13 cellular contexts compared by ENCODE assay signal in genomic region chr5:141874262-141874964, GRCh38. TPM values are rescaled to one million over a fixed set of nuclear protein-coding genes. Genes with fewer than 3 reads are reported as not detected.
DNase-seq lines count a peak whose midpoint lies in the region; ATAC-seq and TF ChIP-seq lines count a peak whose summit lies in the region.
"Had no signal": no experiment of that assay in that cellular context is flagged by ENCODE, and none has a peak within 500 bp of the region (broad histone marks: within the 10 kb centered on the region; RNA-seq: fewer than 3 reads in every experiment).

No MANE protein-coding gene starts in this region.

- in situ Hi-C loops in HAP-1 (cut with MboI; ENCODE audit: low sequenced_read_pairs) = no loop called here

- TF ChIP-seq CTCF in liver (IDR thresholded peaks at IDR 0.05; ENCODE audit: low read depth, low read length, missing input control) (no peak), stomach (IDR thresholded peaks at IDR 0.05) (no peak)

- DNase-seq in HuH-7 (ENCODE audit: low spot score) (peak; percentile 56), stomach (peak; percentile 72), HAP-1 (ENCODE audit: low spot score in 2 of 2) (no peak)
- no peak for DNase-seq in activated naive CD4-positive, alpha-beta T cell (lab: John Stamatoyannopoulos, UW)
- DNase-seq: activated CD4-positive, alpha-beta T cell treated with anti-CD3 and anti-CD28 coated beads for 4 hours; activated naive CD4-positive, alpha-beta T cell treated with anti-CD3 and anti-CD28 coated beads, Interleukin-2, amount 50 U/mL, for 16 hours; dermis blood vessel endothelial cell; stimulated activated CD4-positive, alpha-beta T cell treated with anti-CD3 and anti-CD28 coated beads, Interleukin-15, amount 100 ng/mL, for 24 hours had no signal

- H3K9me3 ChIP-seq in liver (ENCODE audit: control insufficient read depth in 4 of 4, low read length in 3 of 4) = no peaks in the 10 kb centered on the region
- H3K9me3 ChIP-seq in stomach = no peaks in the 10 kb centered on the region
- H3K9me3 ChIP-seq in HAP-1 = no peaks in the 10 kb centered on the region

- H3K4me3 ChIP-seq in liver (ENCODE audit: low read depth in 1 of 3, low read length in 3 of 3) (peak overlapping the region; percentile 30 to 84 (median 78)), stomach (peak overlapping the region in 3 of 4 donors; percentile 74 to 84 (median 80)), HAP-1 (no peak overlapping the region)
- H3K4me3 ChIP-seq: SK-N-MC had no signal

- H3K27ac ChIP-seq in cingulate gyrus (ENCODE audit: low read depth, low read length) = peak overlapping the region; percentile 65
- H3K27ac ChIP-seq in liver (ENCODE audit: low read depth in 1 of 2, low read length in 2 of 2) = peak overlapping the region; percentile 70 to 78
- H3K27ac ChIP-seq in stomach = peak overlapping the region; percentile 79 to 95 (median 91)
- H3K27ac ChIP-seq: SK-N-MC had no signal

- intact Hi-C loops in stomach (cut with DNase I; ENCODE audit: low total_unique reads) = no loop called here

- TF ChIP-seq EP300 in stomach (IDR thresholded peaks at IDR 0.05) = no peak

- no peak for TF ChIP-seq POLR2A in stomach (IDR thresholded peaks at IDR 0.05)

- peak in 1 of 2 donors; percentile 37 for TF ChIP-seq RAD21 in liver (IDR thresholded peaks at IDR 0.05)

- 18% methylated on average over 16 of the region's 16 CpGs for WGBS in liver
- WGBS in stomach, 5 donors = 14 to 24% (median 22%) methylated on average over 13 to 16 of the region's 16 CpGs

- H3K27me3 ChIP-seq in liver (ENCODE audit: control insufficient read depth in 4 of 4, insufficient read depth in 4 of 4, low read length in 3 of 4) (no peaks in the 10 kb centered on the region), stomach (peaks cover 0 to 81% (median 31%) of the 10 kb centered on the region in 3 donors), HAP-1 (ENCODE audit: low read depth) (no peaks in the 10 kb centered on the region)

- no peaks in the 10 kb centered on the region for H3K36me3 ChIP-seq in liver (ENCODE audit: control insufficient read depth in 4 of 4, insufficient read depth in 3 of 4, low read depth in 1 of 4, low read length in 3 of 4)
- H3K36me3 ChIP-seq in stomach = no peaks in the 10 kb centered on the region
- no peaks in the 10 kb centered on the region for H3K36me3 ChIP-seq in HAP-1 (replicated peaks)

- H3K9ac ChIP-seq in liver (ENCODE audit: low read depth in 1 of 2, low read length in 2 of 2) = peak overlapping the region in 1 of 2 donors; percentile 24

- ATAC-seq in GM21528 (IDR thresholded peaks at IDR 0.05; ENCODE audit: low FRiP score, unreplicated experiment) = no peak
- ATAC-seq in GM21447 (IDR thresholded peaks at IDR 0.05; ENCODE audit: unreplicated experiment) = no peak

- H3K4me1 ChIP-seq in liver (ENCODE audit: control insufficient read depth in 4 of 4, insufficient read depth in 4 of 4, low read length in 3 of 4) = peaks cover 5 to 65% (median 43%) of the 10 kb centered on the region in 4 donors
- peaks cover 76 to 98% (median 92%) of the 10 kb centered on the region in 4 donors for H3K4me1 ChIP-seq in stomach
- H3K4me1 ChIP-seq in HAP-1 = peaks cover 12% of the 10 kb centered on the region

TF ChIP-seq in liver, 16 proteins besides CTCF, POLR2A, EP300 and RAD21:
- peak in 1 of 2 donors; percentile 57 for TF ChIP-seq GABPA (IDR thresholded peaks at IDR 0.05 in 1 of 2, conservative IDR thresholded peaks at IDR 0.05 in 1 of 2)
- TF ChIP-seq EGR1 (IDR thresholded peaks at IDR 0.05; ENCODE audit: low read depth in 2 of 2) = peak; percentile 32 to 74
- TF ChIP-seq ATF3 (IDR thresholded peaks at IDR 0.05) = no peak
- peak; percentile 91 for TF ChIP-seq MAX (IDR thresholded peaks at IDR 0.05)
- peak; percentile 71 for TF ChIP-seq TAF1 (conservative IDR thresholded peaks at IDR 0.05)
- TF ChIP-seq HNF4A (conservative IDR thresholded peaks at IDR 0.05) = peak; percentile 90 to 94
- peak; percentile 96 for TF ChIP-seq SP1 (IDR thresholded peaks at IDR 0.05)
- peak; percentile 66 for TF ChIP-seq FOXA2 (IDR thresholded peaks at IDR 0.05)
- peak; percentile 74 for TF ChIP-seq YY1 (IDR thresholded peaks at IDR 0.05)
- TF ChIP-seq REST (IDR thresholded peaks at IDR 0.05) = peak; percentile 37
- peak; percentile 63 for TF ChIP-seq JUND (IDR thresholded peaks at IDR 0.05)
- TF ChIP-seq RXRA (IDR thresholded peaks at IDR 0.05) = peak; percentile 91 to 93
- TF ChIP-seq HNF4G (IDR thresholded peaks at IDR 0.05) = peak; percentile 91
- peak; percentile 86 for TF ChIP-seq ZBTB33 (IDR thresholded peaks at IDR 0.05)
- peak; percentile 56 for TF ChIP-seq FOXA1 (IDR thresholded peaks at IDR 0.05)
- peak; percentile 91 for TF ChIP-seq NR2F2 (IDR thresholded peaks at IDR 0.05)

RNA-seq across cellular contexts. Expression of gene PCDH1, which starts 3.8 kb away (rescaled TPM):
- 10 to 100 TPM in 1 of 2 donors, 1 to 10 TPM in 1; 9.8 to 52.8 TPM for total RNA-seq in liver
- polyA plus RNA-seq in liver = 10 to 100 TPM in 1 of 2 donors, 1 to 10 TPM in 1; 9.3 to 20.1 TPM
- total RNA-seq in stomach = 10 to 100 TPM; 35.3 to 96.9 (median 79.1) TPM
- 10 to 100 TPM in 2 of 3 donors, 1 to 10 TPM in 1; 8.7 to 20.9 (median 10.6) TPM for polyA plus RNA-seq in stomach

RNA-seq across cellular contexts. Expression of gene DELE1, which starts 49.3 kb away (rescaled TPM):
- total RNA-seq in liver (10 to 100 TPM; 33.6 to 49.0 TPM), stomach (100 to 1,000 TPM in 1 of 5 donors, 10 to 100 TPM in 4; 65.0 to 100 (median 98.2) TPM)
- polyA plus RNA-seq in liver (10 to 100 TPM; 23.2 to 47.1 TPM), stomach (10 to 100 TPM; 29.2 to 39.8 (median 32.6) TPM)

Comparison
In these comparisons a context has a peak if more than half of its experiments do, and no peak if none do; other contexts are left out.
1. DNase-seq: peak in HuH-7 (single experiment) and stomach (single experiment); none in activated naive CD4-positive, alpha-beta T cell (0 of 4) and HAP-1 (0 of 2).
2. Peak in every context shown above with its lines, with median percentiles within 50 percentile points of each other: H3K27ac ChIP-seq.